ENCODE assay signal across 1 cellular context in genomic region chr3:196968233-196969000, GRCh38.
A peak's percentile ranks its signal among the peaks of the same experiment; 100 is the strongest.
TF ChIP-seq lines count a peak whose summit lies in the region.

PIGZ (minus strand) TSS chr3:196968833; CDS start chr3:196952031, 16,802 bp downstream.

TF ChIP-seq in GM12878, 131 proteins besides CTCF, POLR2A, EP300 and RAD21 (continued from another document):
- peak in 1 of 2 experiments; percentile 34; a peak in 1 of 3 replicates for TF ChIP-seq EGR1 (IDR thresholded peaks at IDR 0.05; ENCODE audit: borderline replicate concordance in 1 of 2, low read depth in 2 of 2, low read length in 2 of 2)
- no peak for TF ChIP-seq CUX1 (IDR thresholded peaks at IDR 0.05; ENCODE audit: insufficient replicate concordance, low read depth, low read length)
- TF ChIP-seq NR2F1 (conservative IDR thresholded peaks at IDR 0.05), result no peak
- peak; percentile 46 for TF ChIP-seq LARP7 (IDR thresholded peaks at IDR 0.05)
- TF ChIP-seq DPF2 (IDR thresholded peaks at IDR 0.05), result peak; percentile 63; the same call in 1 of the 2 replicates
- TF ChIP-seq HDAC6 (IDR thresholded peaks at IDR 0.05; ENCODE audit: unreplicated experiment), result peak; percentile 42
- no peak for TF ChIP-seq MLLT1 (IDR thresholded peaks at IDR 0.05)
